13 cellular contexts compared by ENCODE assay signal in the genomic region with DNA sequence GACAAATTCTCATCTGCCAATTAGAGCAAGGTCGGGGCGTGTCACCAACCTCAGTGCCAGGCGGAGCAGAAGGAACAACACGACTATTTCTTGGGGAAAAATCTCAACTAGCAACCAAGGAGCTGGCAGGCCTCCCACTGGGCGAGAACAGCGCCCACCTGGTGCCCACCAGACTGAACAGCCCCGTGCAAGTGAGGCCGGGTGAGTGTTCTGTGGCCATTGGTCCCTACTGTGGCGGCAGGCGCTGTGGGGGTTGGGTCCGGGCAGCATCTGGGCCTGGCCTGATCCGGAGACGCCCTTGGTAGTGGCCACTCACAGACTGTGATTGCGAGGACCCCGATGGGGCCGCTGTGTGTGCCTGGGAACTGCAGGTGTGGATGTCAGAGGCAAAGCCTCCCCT. TPM values are rescaled to one million over a fixed set of nuclear protein-coding genes. Genes with fewer than 3 reads are reported as not detected.
DNase-seq lines count a peak whose midpoint lies in the region; ATAC-seq, FAIRE-seq and TF ChIP-seq lines count a peak whose summit lies in the region.
"Had no signal": no experiment of that assay in that cellular context is flagged by ENCODE, and none has a peak within 500 bp of the region (broad histone marks: within the 10 kb centered on the region; RNA-seq: fewer than 3 reads in every experiment).

No MANE protein-coding gene starts in this region.

- no peaks in the 10 kb centered on the region for H3K9me3 ChIP-seq in CD8-positive, alpha-beta T cell (ENCODE audit: low read length)
- H3K9me3 ChIP-seq in endothelial cell of umbilical vein (replicated peaks; ENCODE audit: control insufficient read depth, insufficient read depth, low read length) (no peaks in the 10 kb centered on the region), neural progenitor cell (ENCODE audit: low read depth) (no peaks in the 10 kb centered on the region), MM.1S (replicated peaks; ENCODE audit: insufficient read depth, low read length) (no peaks in the 10 kb centered on the region)
- H3K9me3 ChIP-seq: right atrium auricular region had no signal

- peaks cover 4% of the 10 kb centered on the region for H3K36me3 ChIP-seq in CD8-positive, alpha-beta T cell (ENCODE audit: insufficient read depth, low read length)
- H3K36me3 ChIP-seq in endothelial cell of umbilical vein (ENCODE audit: control insufficient read depth in 2 of 2, extremely low read depth in 1 of 2, insufficient read depth in 2 of 2, low read length in 2 of 2) (peaks cover 0 to 31% of the 10 kb centered on the region in 2 experiments), neural progenitor cell (no peaks in the 10 kb centered on the region), MM.1S (replicated peaks; ENCODE audit: insufficient read depth, low read length) (no peaks in the 10 kb centered on the region)

- H3K4me3 ChIP-seq in CD8-positive, alpha-beta T cell (ENCODE audit: low read depth, low read length), result no peak overlapping the region
- H3K4me3 ChIP-seq in endothelial cell of umbilical vein (replicated peaks in 1 of 3; ENCODE audit: insufficient read depth in 1 of 3, low read depth in 1 of 3, low read length in 3 of 3), result no peak overlapping the region
- H3K4me3 ChIP-seq in neural progenitor cell, result no peak overlapping the region
- no peak overlapping the region for H3K4me3 ChIP-seq in MM.1S (ENCODE audit: low read length)
- H3K4me3 ChIP-seq: right atrium auricular region had no signal

- CTCF ChIA-PET in CD8-positive, alpha-beta T cell (lab: Charles Lee), result interaction anchor here (1.0 to 1.2 kb wide), 2 partner anchors 48 to 98 kb away, joined by 3 read pairs; no protein-coding TSS in a partner anchor
- CTCF ChIA-PET in T-cell (lab: Charles Lee), result interaction anchor here in 1 of 2 donors (1.3 kb wide), 1 partner anchor 49 kb away, joined by 3 read pairs; no protein-coding TSS in a partner anchor
- CTCF ChIA-PET in endothelial cell of umbilical vein (lab: Charles Lee), result no interaction called here

- no peak for DNase-seq in CD8-positive, alpha-beta T cell
- DNase-seq in T-cell (no peak), endothelial cell of umbilical vein (ENCODE audit: low read depth, low spot score) (no peak), neural progenitor cell (ENCODE audit: low spot score) (no peak), NCI-H1694 (lab: John Stamatoyannopoulos, UW) (no peak), mesenteric fat pad (ENCODE audit: low spot score) (no peak), MM.1S (no peak)
- DNase-seq: COR-L47, IMR-90, midbrain, NCI-H524 had no signal

- intact Hi-C loops in CD8-positive, alpha-beta T cell (cut with DNase I, micrococcal nuclease), result no loop called here
- intact Hi-C loops in endothelial cell of umbilical vein (cut with micrococcal nuclease), result no loop called here

- H2AFZ ChIP-seq in endothelial cell of umbilical vein (ENCODE audit: low read depth, low read length) (no peak overlapping the region), neural progenitor cell (replicated peaks) (no peak overlapping the region), MM.1S (ENCODE audit: low read length) (no peak overlapping the region)

- POLR2A ChIA-PET in CD8-positive, alpha-beta T cell (lab: Charles Lee), result no interaction called here
- POLR2A ChIA-PET in T-cell (lab: Charles Lee), result no interaction called here
- POLR2A ChIA-PET in endothelial cell of umbilical vein (lab: Charles Lee), result no interaction called here

- H3K27ac Mint-ChIP-seq in CD8-positive, alpha-beta T cell, result peak overlapping the region; percentile 85
- H3K27ac Mint-ChIP-seq in T-cell (peak overlapping the region; percentile 85 to 90), neural progenitor cell (peak overlapping the region; percentile 90)

- no peaks in the 10 kb centered on the region for H3K9me1 ChIP-seq in endothelial cell of umbilical vein (replicated peaks; ENCODE audit: control insufficient read depth, extremely low read depth, insufficient read depth, low read length)

- H3K4me1 Mint-ChIP-seq in CD8-positive, alpha-beta T cell (ENCODE audit: low read depth), result peaks cover 52% of the 10 kb centered on the region
- peaks cover 61 to 79% (median 63%) of the 10 kb centered on the region in 3 donors for H3K4me1 Mint-ChIP-seq in T-cell
- peaks cover 25% of the 10 kb centered on the region for H3K4me1 Mint-ChIP-seq in neural progenitor cell

- H3K9me3 Mint-ChIP-seq in CD8-positive, alpha-beta T cell, result no peaks in the 10 kb centered on the region
- H3K9me3 Mint-ChIP-seq in T-cell, result no peaks in the 10 kb centered on the region
- no peaks in the 10 kb centered on the region for H3K9me3 Mint-ChIP-seq in neural progenitor cell

- no peak overlapping the region for H3K27ac ChIP-seq in CD8-positive, alpha-beta T cell (ENCODE audit: low read depth, low read length)
- H3K27ac ChIP-seq in endothelial cell of umbilical vein (ENCODE audit: insufficient read depth, low read depth, low read length) (no peak overlapping the region), neural progenitor cell (no peak overlapping the region), MM.1S (ENCODE audit: low read length) (no peak overlapping the region)
- H3K27ac ChIP-seq: right atrium auricular region had no signal

- H3K27me3 ChIP-seq in CD8-positive, alpha-beta T cell (ENCODE audit: insufficient read depth, low read length), result no peaks in the 10 kb centered on the region
- H3K27me3 ChIP-seq in endothelial cell of umbilical vein (ENCODE audit: control insufficient read depth in 2 of 2, insufficient read depth in 2 of 2, low read length in 2 of 2) (no peaks in the 10 kb centered on the region), neural progenitor cell (no peaks in the 10 kb centered on the region), MM.1S (replicated peaks; ENCODE audit: insufficient read depth, low read length) (no peaks in the 10 kb centered on the region)
- H3K27me3 ChIP-seq: right atrium auricular region had no signal

- H3K4me3 Mint-ChIP-seq in CD8-positive, alpha-beta T cell, result peak overlapping the region; percentile 70
- H3K4me3 Mint-ChIP-seq in T-cell (peak overlapping the region; percentile 61 to 81 (median 73)), neural progenitor cell (no peak overlapping the region)

- H3K4me2 ChIP-seq in endothelial cell of umbilical vein (ENCODE audit: insufficient read depth, low read length) (no peak overlapping the region), neural progenitor cell (no peak overlapping the region), MM.1S (ENCODE audit: low read depth, low read length) (no peak overlapping the region)

- H3K27me3 Mint-ChIP-seq in CD8-positive, alpha-beta T cell (ENCODE audit: low read depth), result no peaks in the 10 kb centered on the region
- H3K27me3 Mint-ChIP-seq in T-cell (no peaks in the 10 kb centered on the region), neural progenitor cell (ENCODE audit: insufficient read depth, low read depth) (peaks cover 3% of the 10 kb centered on the region)

- no peak for TF ChIP-seq CTCF in CD8-positive, alpha-beta T cell (IDR thresholded peaks at IDR 0.05)
- no peak for TF ChIP-seq CTCF in endothelial cell of umbilical vein (IDR thresholded peaks at IDR 0.05; ENCODE audit: extremely low read depth in 1 of 2, insufficient read depth in 1 of 2, low read depth in 1 of 2, low read length in 2 of 2)
- no peak for TF ChIP-seq CTCF in neural progenitor cell (IDR thresholded peaks at IDR 0.05)
- TF ChIP-seq CTCF in MM.1S (IDR thresholded peaks at IDR 0.05; ENCODE audit: low read length), result no peak

- no peak for ATAC-seq in CD8-positive, alpha-beta T cell
- no peak for ATAC-seq in T-cell (replicated peaks in 1 of 4)

- BruUV-seq in endothelial cell of umbilical vein (replicated peaks; lab: Mats Ljungman, UMichigan), result no TSS peak

- no peaks in the 10 kb centered on the region for H3K36me3 Mint-ChIP-seq in CD8-positive, alpha-beta T cell
- H3K36me3 Mint-ChIP-seq in T-cell, result no peaks in the 10 kb centered on the region
- H3K36me3 Mint-ChIP-seq in neural progenitor cell, result peaks cover 3% of the 10 kb centered on the region

- H3K9me2 ChIP-seq in MM.1S (replicated peaks; ENCODE audit: insufficient read depth, low read length), result no peaks in the 10 kb centered on the region

- H3K79me2 ChIP-seq in endothelial cell of umbilical vein (ENCODE audit: control insufficient read depth, insufficient read depth, low read length), result peaks cover 90% of the 10 kb centered on the region
- peaks cover 84% of the 10 kb centered on the region for H3K79me2 ChIP-seq in neural progenitor cell (ENCODE audit: low read depth)
- H3K79me2 ChIP-seq in MM.1S (ENCODE audit: low read length), result peaks cover 85% of the 10 kb centered on the region

- no peak for FAIRE-seq in endothelial cell of umbilical vein (lab: Jason Lieb, UNC)
- FAIRE-seq: RCC 7860 had no signal

- H3K9ac ChIP-seq in endothelial cell of umbilical vein (replicated peaks; ENCODE audit: extremely low read depth, insufficient read depth, low read length) (no peak overlapping the region), neural progenitor cell (no peak overlapping the region), MM.1S (ENCODE audit: low read length) (no peak overlapping the region)

- H4K20me1 ChIP-seq in endothelial cell of umbilical vein (replicated peaks; ENCODE audit: control insufficient read depth, extremely low read depth, insufficient read depth, low read length), result no peaks in the 10 kb centered on the region
- peaks cover 93% of the 10 kb centered on the region for H4K20me1 ChIP-seq in neural progenitor cell (ENCODE audit: low read depth)
- H4K20me1 ChIP-seq in MM.1S (ENCODE audit: insufficient read depth, low read length), result no peaks in the 10 kb centered on the region

- H3F3A ChIP-seq in neural progenitor cell (ENCODE audit: low read depth), result peaks cover 23% of the 10 kb centered on the region
- H3F3A ChIP-seq in MM.1S (ENCODE audit: insufficient read depth, low read length), result peaks cover 16% of the 10 kb centered on the region

- TF ChIP-seq POLR2A in endothelial cell of umbilical vein (IDR thresholded peaks at IDR 0.05; ENCODE audit: low read depth, low read length), result peak; percentile 8

- peaks cover 93% of the 10 kb centered on the region for H3K4me1 ChIP-seq in CD8-positive, alpha-beta T cell (ENCODE audit: insufficient read depth, low read length)
- H3K4me1 ChIP-seq in endothelial cell of umbilical vein (ENCODE audit: control insufficient read depth, extremely low read depth, insufficient read depth, low read length), result peaks cover 58% of the 10 kb centered on the region
- peaks cover 33% of the 10 kb centered on the region for H3K4me1 ChIP-seq in neural progenitor cell
- H3K4me1 ChIP-seq in MM.1S (ENCODE audit: low read length), result peaks cover 24% of the 10 kb centered on the region

- dilution Hi-C loops in endothelial cell of umbilical vein (cut with MboI; ENCODE audit: extremely low pct_ligation_motif_present, low sequenced_read_pairs), result no loop called here

RNA-seq across cellular contexts. Expression of gene NOTCH1, which starts 11.5 kb away (rescaled TPM):
- 10 to 100 TPM; 29.0 to 30.0 TPM for total RNA-seq in CD8-positive, alpha-beta T cell
- total RNA-seq in T-cell (10 to 100 TPM; 50.1 to 96.1 (median 84.1) TPM), endothelial cell of umbilical vein (153 and 161 TPM in 2 replicates), neural progenitor cell (ENCODE audit: low replicate concordance) (11.7 and 32.4 TPM in 2 replicates), mesenteric fat pad (89.5 TPM)
- polyA plus RNA-seq in endothelial cell of umbilical vein, result 27.0 and 31.7 TPM in 2 replicates
- 22.4 and 26.2 TPM in 2 replicates for polyA plus RNA-seq in endothelial cell of umbilical vein (2011; cell fraction: cytosol; rRNA removed)
- 75.3 and 84.8 TPM in 2 replicates for polyA plus RNA-seq in endothelial cell of umbilical vein (2011; cell fraction: nucleus; rRNA removed)
- 33.7 and 50.3 TPM in 2 replicates for polyA plus RNA-seq in endothelial cell of umbilical vein (2012)
- polyA minus RNA-seq in endothelial cell of umbilical vein, result 52.5 and 73.2 TPM in 2 replicates
- polyA minus RNA-seq in endothelial cell of umbilical vein (2011; cell fraction: cytosol; rRNA and poly(A)+ RNA removed), result 13.9 TPM
- polyA minus RNA-seq in endothelial cell of umbilical vein (2011; cell fraction: nucleus; rRNA and poly(A)+ RNA removed), result 49.7 and 95.4 TPM in 2 replicates

RNA-seq across cellular contexts. Expression of gene SEC16A, which starts 51.6 kb away (rescaled TPM):
- 10 to 100 TPM; 81.0 to 83.5 TPM for total RNA-seq in CD8-positive, alpha-beta T cell
- total RNA-seq in T-cell (10 to 100 TPM; 76.3 to 99.0 (median 92.4) TPM), endothelial cell of umbilical vein (76.7 and 80.6 TPM in 2 replicates), neural progenitor cell (ENCODE audit: low replicate concordance) (16.8 and 23.8 TPM in 2 replicates), mesenteric fat pad (71.8 TPM)
- 33.5 and 34.5 TPM in 2 replicates for polyA plus RNA-seq in endothelial cell of umbilical vein
- polyA plus RNA-seq in endothelial cell of umbilical vein (2011; cell fraction: cytosol; rRNA removed), result 38.4 and 38.9 TPM in 2 replicates
- 116 and 118 TPM in 2 replicates for polyA plus RNA-seq in endothelial cell of umbilical vein (2011; cell fraction: nucleus; rRNA removed)
- 61.7 and 62.2 TPM in 2 replicates for polyA plus RNA-seq in endothelial cell of umbilical vein (2012)
- 41.8 and 45.2 TPM in 2 replicates for polyA minus RNA-seq in endothelial cell of umbilical vein
- polyA minus RNA-seq in endothelial cell of umbilical vein (2011; cell fraction: cytosol; rRNA and poly(A)+ RNA removed), result 46.3 TPM
- 40.9 and 44.0 TPM in 2 replicates for polyA minus RNA-seq in endothelial cell of umbilical vein (2011; cell fraction: nucleus; rRNA and poly(A)+ RNA removed)
